ENCODE assay signal across 11 cellular contexts in genomic region chr13:93037780-93038179, GRCh38.
"Had no signal": no experiment of that assay in that cellular context is flagged by ENCODE, and none has a peak within 500 bp of the region (broad histone marks: within the 10 kb centered on the region; RNA-seq: fewer than 3 reads in every experiment).

No MANE protein-coding gene starts in this region.

- DNase-seq: GM23248, GOT3, H7, H9, HCEC 1CT, HFFc6 had no signal

- H3K9ac ChIP-seq: GM23248 had no signal

- H3K27ac ChIP-seq: GM23248 had no signal

- H3K4me2 ChIP-seq: GM23338 had no signal

- H3K36me3 ChIP-seq: HAP-1 had no signal

- H3K9me3 ChIP-seq: HAP-1 had no signal

- H2AFZ ChIP-seq: GM23248, GM23338 had no signal

- ATAC-seq: GM23338, HCT116 had no signal

- H3K4me3 Mint-ChIP-seq: GM23338, H9, HFFc6 had no signal

- H3K27ac Mint-ChIP-seq: GM23338, H9, HFFc6 had no signal

- H3K4me1 ChIP-seq: HAP-1 had no signal

- FAIRE-seq: H1, H54 had no signal

- H3K4me3 ChIP-seq: GM23248, GM23338, HAP-1 had no signal
